In genomic region chr1:17731460-17731859, GRCh38 we compare ENCODE assay signal across 25 cellular contexts. TPM values are rescaled to one million over a fixed set of nuclear protein-coding genes. Genes with fewer than 3 reads are reported as not detected.
DNase-seq lines count a peak whose midpoint lies in the region; ATAC-seq, FAIRE-seq and TF ChIP-seq lines count a peak whose summit lies in the region.
"Had no signal": no experiment of that assay in that cellular context is flagged by ENCODE, and none has a peak within 500 bp of the region (broad histone marks: within the 10 kb centered on the region; RNA-seq: fewer than 3 reads in every experiment).

No MANE protein-coding gene starts in this region.

- ATAC-seq in mucosa of descending colon (peak; percentile 86), HG02610 (IDR thresholded peaks at IDR 0.05; ENCODE audit: unreplicated experiment) (no peak)
- ATAC-seq: A549; CD8-positive, alpha-beta T cell had no signal

- H4K20me1 ChIP-seq in BLaER1: no peaks in the 10 kb centered on the region

- H3K9me3 ChIP-seq in BLaER1 (peaks cover 22% of the 10 kb centered on the region), colonic mucosa (no peaks in the 10 kb centered on the region), mucosa of descending colon (no peaks in the 10 kb centered on the region), Peyer's patch (no peaks in the 10 kb centered on the region)
- H3K9me3 ChIP-seq: A549, Caco-2, HAP-1 had no signal

- peak; percentile 23 for DNase-seq in colonic mucosa
- peak; percentile 34 for DNase-seq in fibroblast of the aortic adventitia (ENCODE audit: low read depth)
- peak in 2 of 3 donors; percentile 29 to 76 for DNase-seq in mucosa of descending colon
- DNase-seq in stimulated activated CD4-positive, alpha-beta T cell treated with anti-CD3 and anti-CD28 coated beads, Interleukin-4, amount 100 ng/mL, for 24 hours: no peak
- no peak for DNase-seq in frontal cortex (ENCODE audit: low spot score in 2 of 2)
- DNase-seq in Peyer's patch: no peak
- DNase-seq: 8988T; ACHN; Caco-2; CD4-positive, CD25-positive, alpha-beta regulatory T cell; CD8-positive, alpha-beta T cell; DMS153; DND-41; EL; GF-D8; GOT3; HFFc6 had no signal

- no peak for TF ChIP-seq POLR2A in Peyer's patch (IDR thresholded peaks at IDR 0.05)

- H3K9ac ChIP-seq in BLaER1 (no peak overlapping the region), colonic mucosa (ENCODE audit: low read depth in 2 of 2, low read length in 2 of 2) (no peak overlapping the region)

- H3K4me3 ChIP-seq in BLaER1: no peak overlapping the region
- no peak overlapping the region for H3K4me3 ChIP-seq in colonic mucosa
- no peak overlapping the region for H3K4me3 ChIP-seq in fibroblast of the aortic adventitia (ENCODE audit: low read depth, low read length)
- no peak overlapping the region for H3K4me3 ChIP-seq in mucosa of descending colon
- no peak overlapping the region for H3K4me3 ChIP-seq in Peyer's patch
- H3K4me3 ChIP-seq: A549, HAP-1 had no signal

- peak overlapping the region; percentile 40 for H3K4me2 ChIP-seq in BLaER1
- H3K4me2 ChIP-seq: A549 had no signal

- H3K4me1 ChIP-seq in BLaER1 (peaks cover 20% of the 10 kb centered on the region), colonic mucosa (no peaks in the 10 kb centered on the region), mucosa of descending colon (ENCODE audit: low read depth) (no peaks in the 10 kb centered on the region), Peyer's patch (no peaks in the 10 kb centered on the region)
- H3K4me1 ChIP-seq: A549, Caco-2, HAP-1 had no signal

- FAIRE-seq in frontal cortex (lab: Jason Lieb, UNC): no peak
- FAIRE-seq: A549, GM12891, GM18507, H54 had no signal

- intact Hi-C loops in colonic mucosa (cut with DNase I) (no loop called here), mucosa of descending colon (cut with DNase I, micrococcal nuclease) (no loop called here)

- H3K36me3 ChIP-seq in BLaER1: peaks cover 5% of the 10 kb centered on the region; the same call in 1 of the 2 replicates
- no peaks in the 10 kb centered on the region for H3K36me3 ChIP-seq in colonic mucosa
- H3K36me3 ChIP-seq in mucosa of descending colon (ENCODE audit: low read depth): no peaks in the 10 kb centered on the region
- H3K36me3 ChIP-seq in Peyer's patch: no peaks in the 10 kb centered on the region
- H3K36me3 ChIP-seq: HAP-1 had no signal

- H3K27me3 ChIP-seq in BLaER1 (no peaks in the 10 kb centered on the region), colonic mucosa (no peaks in the 10 kb centered on the region), Peyer's patch (no peaks in the 10 kb centered on the region)

- TF ChIP-seq CTCF in colonic mucosa (IDR thresholded peaks at IDR 0.05): no peak
- TF ChIP-seq CTCF in fibroblast of the aortic adventitia (IDR thresholded peaks at IDR 0.05; ENCODE audit: insufficient read depth, low read length): no peak
- TF ChIP-seq CTCF in mucosa of descending colon (IDR thresholded peaks at IDR 0.05): no peak
- no peak for TF ChIP-seq CTCF in Peyer's patch (IDR thresholded peaks at IDR 0.05)

- H3K27ac ChIP-seq in BLaER1: no peak overlapping the region
- H3K27ac ChIP-seq in colonic mucosa: no peak overlapping the region
- H3K27ac ChIP-seq in Peyer's patch: no peak overlapping the region
- H3K27ac ChIP-seq: A549, C4-2B had no signal

RNA-seq across cellular contexts. Expression of gene ACTL8, which starts 23.7 kb away (rescaled TPM):
- total RNA-seq in colonic mucosa (1 to 10 TPM in 1 of 2 donors, under 1 TPM in 1; 0.13 to 2.8 TPM), fibroblast of the aortic adventitia (ENCODE audit: low replicate concordance) (not detected in 2 replicates), mucosa of descending colon (1 to 10 TPM in 1 of 3 donors, under 1 TPM in 1, not detected in 1; 0.35 to 1.0 TPM), frontal cortex (under 0.01 TPM), Peyer's patch (not detected)
- total RNA-seq: CD4-positive, CD25-positive, alpha-beta regulatory T cell; CD8-positive, alpha-beta T cell had no signal

Comparison
In these comparisons a context has a peak if more than half of its experiments do, and no peak if none do; other contexts are left out.
1. DNase-seq: peak in colonic mucosa (single experiment), fibroblast of the aortic adventitia (single experiment) and mucosa of descending colon (2 of 3); none in stimulated activated CD4-positive, alpha-beta T cell treated with anti-CD3 and anti-CD28 coated beads, Interleukin-4, amount 100 ng/mL, for 24 hours (single experiment), frontal cortex (0 of 2) and Peyer's patch (0 of 3).